1 cellular context compared by ENCODE assay signal in the genomic region with DNA sequence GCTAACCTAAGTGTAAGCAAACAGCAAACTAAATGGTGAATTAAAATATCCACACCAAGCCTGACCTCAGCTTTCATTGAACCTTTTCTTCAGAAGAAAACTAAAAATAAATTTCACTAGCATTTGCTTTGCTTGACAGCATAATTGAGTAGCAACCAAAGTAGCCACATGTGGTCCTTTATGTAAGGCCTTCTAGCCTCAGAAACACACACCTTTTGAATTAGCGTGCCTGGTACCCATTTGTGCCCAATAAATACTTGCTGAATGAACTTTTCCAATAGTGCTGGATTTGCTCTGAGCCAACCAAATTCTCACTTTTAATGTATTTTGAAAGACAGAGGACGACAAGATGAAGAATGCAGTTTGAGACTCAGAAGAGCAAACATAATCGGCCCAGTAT.
TF ChIP-seq lines count a peak whose summit lies in the region.

No MANE protein-coding gene starts in this region.

TF ChIP-seq in GM23338, 12 proteins besides CTCF, POLR2A, EP300 and RAD21 (continued from another document):
- TF ChIP-seq, protein P1, sequence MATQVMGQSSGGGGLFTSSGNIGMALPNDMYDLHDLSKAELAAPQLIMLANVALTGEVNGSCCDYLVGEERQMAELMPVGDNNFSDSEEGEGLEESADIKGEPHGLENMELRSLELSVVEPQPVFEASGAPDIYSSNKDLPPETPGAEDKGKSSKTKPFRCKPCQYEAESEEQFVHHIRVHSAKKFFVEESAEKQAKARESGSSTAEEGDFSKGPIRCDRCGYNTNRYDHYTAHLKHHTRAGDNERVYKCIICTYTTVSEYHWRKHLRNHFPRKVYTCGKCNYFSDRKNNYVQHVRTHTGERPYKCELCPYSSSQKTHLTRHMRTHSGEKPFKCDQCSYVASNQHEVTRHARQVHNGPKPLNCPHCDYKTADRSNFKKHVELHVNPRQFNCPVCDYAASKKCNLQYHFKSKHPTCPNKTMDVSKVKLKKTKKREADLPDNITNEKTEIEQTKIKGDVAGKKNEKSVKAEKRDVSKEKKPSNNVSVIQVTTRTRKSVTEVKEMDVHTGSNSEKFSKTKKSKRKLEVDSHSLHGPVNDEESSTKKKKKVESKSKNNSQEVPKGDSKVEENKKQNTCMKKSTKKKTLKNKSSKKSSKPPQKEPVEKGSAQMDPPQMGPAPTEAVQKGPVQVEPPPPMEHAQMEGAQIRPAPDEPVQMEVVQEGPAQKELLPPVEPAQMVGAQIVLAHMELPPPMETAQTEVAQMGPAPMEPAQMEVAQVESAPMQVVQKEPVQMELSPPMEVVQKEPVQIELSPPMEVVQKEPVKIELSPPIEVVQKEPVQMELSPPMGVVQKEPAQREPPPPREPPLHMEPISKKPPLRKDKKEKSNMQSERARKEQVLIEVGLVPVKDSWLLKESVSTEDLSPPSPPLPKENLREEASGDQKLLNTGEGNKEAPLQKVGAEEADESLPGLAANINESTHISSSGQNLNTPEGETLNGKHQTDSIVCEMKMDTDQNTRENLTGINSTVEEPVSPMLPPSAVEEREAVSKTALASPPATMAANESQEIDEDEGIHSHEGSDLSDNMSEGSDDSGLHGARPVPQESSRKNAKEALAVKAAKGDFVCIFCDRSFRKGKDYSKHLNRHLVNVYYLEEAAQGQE (IDR thresholded peaks at IDR 0.05; ENCODE audit: unreplicated experiment) = no peak
